Comparison of ENCODE assay signal across 18 cellular contexts in the genomic region with DNA sequence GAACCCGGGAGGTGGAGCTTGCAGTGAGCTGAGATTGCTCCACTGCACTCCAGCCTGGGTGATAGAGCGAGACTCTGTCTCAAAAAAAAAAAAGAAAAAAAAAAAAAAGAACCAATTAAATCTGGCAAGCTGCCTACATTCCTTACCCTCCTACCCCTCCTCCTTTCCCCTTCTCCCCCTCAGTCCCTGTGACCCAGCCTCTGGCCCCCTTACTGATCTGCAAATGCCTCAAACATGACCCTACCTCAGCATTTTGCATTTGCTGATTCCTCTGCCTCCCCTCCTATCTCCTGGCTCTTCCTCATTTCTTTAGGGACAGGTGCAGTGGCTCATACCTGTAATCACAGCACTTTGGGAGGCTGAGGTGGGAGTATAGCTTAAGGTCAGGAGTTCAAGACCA.
"Had no signal": no experiment of that assay in that cellular context is flagged by ENCODE, and none has a peak within 500 bp of the region (broad histone marks: within the 10 kb centered on the region; RNA-seq: fewer than 3 reads in every experiment).

No MANE protein-coding gene starts in this region.

- H3K27me3 ChIP-seq: gastroesophageal sphincter, left lung, neural progenitor cell, right lobe of liver had no signal

- DNase-seq: cortex of kidney; effector memory CD8-positive, alpha-beta T cell; heart right ventricle; hippocampal formation; kidney; left lung; mesenchymal stem cell; midbrain; naive thymus-derived CD4-positive, alpha-beta T cell; right lobe of liver; small intestine; stimulated activated CD4-positive, alpha-beta T cell treated with anti-CD3 and anti-CD28 coated beads, Interleukin-15, amount 100 ng/mL, for 24 hours; stimulated activated CD4-positive, alpha-beta T cell treated with anti-CD3 and anti-CD28 coated beads, Interleukin-2, amount 100 ng/mL, for 48 hours; stimulated activated naive B cell treated with anti-CD40 and anti-IgM and Interleukin-4, amounts not matched to agents 10 μg/mL and 1 μg/mL and 100 μg/mL, for 72 hours had no signal

- H3K9me3 ChIP-seq: gastroesophageal sphincter, heart right ventricle, left lung, right lobe of liver, thoracic aorta had no signal

- H3K79me2 ChIP-seq: parathyroid adenoma had no signal

- H3K4me3 ChIP-seq: gastroesophageal sphincter, heart right ventricle, left lung, neural progenitor cell, right lobe of liver, thoracic aorta had no signal

- H3K4me2 ChIP-seq: neural progenitor cell had no signal

- ATAC-seq: effector memory CD8-positive, alpha-beta T cell; gastroesophageal sphincter; heart right ventricle; left lung; naive thymus-derived CD4-positive, alpha-beta T cell; right lobe of liver; stimulated activated naive B cell treated with anti-CD40 and anti-IgM and Interleukin-4, amounts not matched to agents 10 μg/mL and 1 μg/mL and 100 μg/mL, for 72 hours had no signal

- H3K9ac ChIP-seq: neural progenitor cell, parathyroid adenoma had no signal

- H3K27ac ChIP-seq: gastroesophageal sphincter, heart right ventricle, left lung, neural progenitor cell, parathyroid adenoma, right lobe of liver, thoracic aorta had no signal

- H3K36me3 ChIP-seq: gastroesophageal sphincter, heart right ventricle, left lung, neural progenitor cell, right lobe of liver, thoracic aorta had no signal

- H3K4me1 ChIP-seq: left lung, parathyroid adenoma, right lobe of liver had no signal
